In the genomic region with DNA sequence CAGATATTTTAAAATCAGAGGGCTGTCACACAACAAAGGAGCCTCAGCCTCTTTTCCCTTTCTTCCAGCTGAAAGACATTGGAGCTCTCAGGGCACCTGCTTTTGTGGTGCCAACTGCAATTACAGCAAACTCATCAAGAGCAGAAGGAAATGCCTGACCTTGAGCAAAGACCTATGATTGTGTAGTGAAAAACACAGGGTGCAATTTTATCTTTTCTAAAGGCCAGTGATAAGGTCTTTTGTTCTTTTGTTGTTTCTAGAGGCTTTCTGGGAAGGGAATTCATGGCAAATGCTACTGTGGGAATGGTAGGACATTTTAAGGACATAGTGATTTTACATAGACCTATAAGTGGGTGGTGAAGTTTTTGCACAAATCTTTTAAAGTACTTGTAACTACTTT, we compare ENCODE assay signal across 24 cellular contexts.
"Had no signal": no experiment of that assay in that cellular context is flagged by ENCODE, and none has a peak within 500 bp of the region (broad histone marks: within the 10 kb centered on the region; RNA-seq: fewer than 3 reads in every experiment).

No MANE protein-coding gene starts in this region.

- H3K36me3 ChIP-seq: ascending aorta, Peyer's patch, SJSA1 had no signal

- ATAC-seq: activated CD8-positive, alpha-beta T cell treated with anti-CD3 and anti-CD28 coated beads, Interleukin-2, amount 10 ng/mL, durations not matched to agents 7 days and 5 days; PC-3 had no signal

- DNase-seq: activated CD4-positive, alpha-beta T cell treated with anti-CD3 and anti-CD28 coated beads, Interleukin-2, amount 10 ng/mL, durations not matched to agents 24 days and 14 days; activated CD4-positive, alpha-beta T cell treated with anti-CD3 and anti-CD28 coated beads, Interleukin-2, amount 50 U/mL, for 48 hours; activated CD8-positive, alpha-beta T cell treated with anti-CD3 and anti-CD28 coated beads, Interleukin-2, amount 10 ng/mL, durations not matched to agents 7 days and 5 days; activated gamma-delta T cell; activated naive CD4-positive, alpha-beta T cell treated with Interleukin-2 at 50 U/mL for 16 hours; activated naive CD8-positive, alpha-beta T cell treated with anti-CD3 and anti-CD28 coated beads, Interleukin-2, amount 10 ng/mL, durations not matched to agents 7 days and 5 days; activated T-cell treated with anti-CD3 and anti-CD28 coated beads, Interleukin-2, amount 50 U/mL, for 24 hours; amygdala; Karpas-422; KBM-7; NCI-H187 treated with DMSO at 0.1 percent for 48 hours; NCI-H2081; NCI-H446; NCI-H510A treated with DMSO at 0.1 percent for 48 hours; NCI-H526 treated with DMSO at 0.1 percent for 48 hours; NCI-H82; NK-92 treated with Interleukin-12 subunit alpha and Interleukin-12 subunit beta, amount 100 ng/mL, for 24 hours; PC-3; Peyer's patch; RPMI8226; SHP77 treated with DMSO at 0.1 percent for 48 hours; SK-N-SH had no signal

- H3K4me1 ChIP-seq: ascending aorta, Peyer's patch, SJSA1 had no signal

- H3K27ac ChIP-seq: ascending aorta, Peyer's patch, SJSA1 had no signal

- H3K4me3 ChIP-seq: ascending aorta, Peyer's patch, SJSA1 had no signal

- H3K9me3 ChIP-seq: Peyer's patch, SJSA1, SK-N-SH had no signal

- H3K27me3 ChIP-seq: ascending aorta, Peyer's patch, SJSA1 had no signal
